1 cellular context compared by ENCODE assay signal in the genomic region with DNA sequence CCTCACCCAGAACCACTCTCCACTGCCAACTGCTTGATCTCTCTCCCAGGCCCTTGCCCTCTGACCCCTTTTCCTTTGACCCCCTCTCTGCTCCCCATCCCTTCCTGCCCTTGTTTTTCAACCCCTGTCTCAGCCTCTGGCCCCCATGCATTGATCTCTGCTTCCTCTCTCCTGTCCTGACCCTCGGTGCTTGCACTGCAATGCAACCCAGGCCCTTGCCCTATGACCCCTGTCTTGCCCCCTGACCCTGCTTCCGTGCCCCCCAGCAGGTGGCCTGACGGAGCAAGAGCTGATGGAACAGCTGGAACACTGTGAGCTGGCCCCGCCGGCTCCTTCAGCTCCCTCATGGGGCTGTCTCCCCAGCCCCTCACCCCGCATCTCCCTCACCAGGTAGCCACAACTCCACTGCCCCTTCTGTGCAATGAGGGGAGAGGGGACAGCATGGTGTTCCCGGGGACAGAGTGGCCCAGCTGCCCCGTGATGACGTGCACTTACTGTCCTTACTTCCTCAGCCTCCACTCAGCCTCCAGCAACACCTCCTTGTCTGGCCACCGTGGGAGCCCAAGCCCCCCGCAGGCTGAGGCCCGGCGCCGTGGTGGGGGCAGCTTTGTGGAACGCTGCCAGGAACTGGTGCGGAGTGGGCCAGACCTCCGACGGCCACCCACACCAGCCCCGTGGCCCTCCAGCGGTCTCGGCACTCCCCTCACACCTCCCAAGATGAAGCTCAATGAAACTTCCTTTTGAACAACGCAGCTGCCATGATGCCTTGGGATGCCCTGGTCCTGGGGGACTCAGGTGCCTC.
A peak's percentile ranks its signal among the peaks of the same experiment; 100 is the strongest.
TF ChIP-seq lines count a peak whose summit lies in the region.

No MANE protein-coding gene starts in this region.

TF ChIP-seq in HepG2, 621 proteins besides CTCF, POLR2A, EP300 and RAD21:
- no peak for TF ChIP-seq SOX5 (CRISPR knock-in tag; IDR thresholded peaks at IDR 0.05; ENCODE audit: borderline replicate concordance)
- TF ChIP-seq, protein P1, sequence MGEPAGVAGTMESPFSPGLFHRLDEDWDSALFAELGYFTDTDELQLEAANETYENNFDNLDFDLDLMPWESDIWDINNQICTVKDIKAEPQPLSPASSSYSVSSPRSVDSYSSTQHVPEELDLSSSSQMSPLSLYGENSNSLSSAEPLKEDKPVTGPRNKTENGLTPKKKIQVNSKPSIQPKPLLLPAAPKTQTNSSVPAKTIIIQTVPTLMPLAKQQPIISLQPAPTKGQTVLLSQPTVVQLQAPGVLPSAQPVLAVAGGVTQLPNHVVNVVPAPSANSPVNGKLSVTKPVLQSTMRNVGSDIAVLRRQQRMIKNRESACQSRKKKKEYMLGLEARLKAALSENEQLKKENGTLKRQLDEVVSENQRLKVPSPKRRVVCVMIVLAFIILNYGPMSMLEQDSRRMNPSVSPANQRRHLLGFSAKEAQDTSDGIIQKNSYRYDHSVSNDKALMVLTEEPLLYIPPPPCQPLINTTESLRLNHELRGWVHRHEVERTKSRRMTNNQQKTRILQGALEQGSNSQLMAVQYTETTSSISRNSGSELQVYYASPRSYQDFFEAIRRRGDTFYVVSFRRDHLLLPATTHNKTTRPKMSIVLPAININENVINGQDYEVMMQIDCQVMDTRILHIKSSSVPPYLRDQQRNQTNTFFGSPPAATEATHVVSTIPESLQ (CRISPR knock-in tag; conservative IDR thresholded peaks at IDR 0.05) = no peak
- TF ChIP-seq KMT2B (CRISPR knock-in tag; IDR thresholded peaks at IDR 0.05) = no peak
- TF ChIP-seq, protein P2, sequence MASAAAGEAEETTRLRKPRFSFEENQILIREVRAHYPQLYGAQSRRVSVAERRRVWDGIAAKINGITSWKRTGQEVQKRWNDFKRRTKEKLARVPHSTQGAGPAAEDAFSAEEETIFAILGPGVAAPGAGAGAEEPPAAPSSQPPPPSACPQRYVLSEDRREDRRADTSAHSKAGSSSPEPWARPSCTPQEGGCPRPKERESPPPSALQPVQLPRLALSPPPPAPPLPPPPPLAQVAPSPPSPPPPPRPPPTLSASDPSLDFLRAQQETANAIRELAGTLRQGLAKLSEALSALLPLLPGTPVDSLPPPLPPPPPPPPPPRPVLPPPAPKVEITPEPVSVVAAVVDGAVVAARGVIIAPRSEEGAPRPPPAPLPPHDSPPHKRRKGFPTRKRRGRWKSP (CRISPR knock-in tag; IDR thresholded peaks at IDR 0.05) = no peak
- no peak for TF ChIP-seq ZNF781 (CRISPR knock-in tag; IDR thresholded peaks at IDR 0.05; ENCODE audit: borderline replicate concordance, not compliant biosample characterization)
- no peak for TF ChIP-seq ZNF547 (CRISPR knock-in tag; IDR thresholded peaks at IDR 0.05)
- no peak for TF ChIP-seq ZFP62 (CRISPR knock-in tag; IDR thresholded peaks at IDR 0.05)
- no peak for TF ChIP-seq ZNF891 (CRISPR knock-in tag; IDR thresholded peaks at IDR 0.05)
- TF ChIP-seq, protein P3, sequence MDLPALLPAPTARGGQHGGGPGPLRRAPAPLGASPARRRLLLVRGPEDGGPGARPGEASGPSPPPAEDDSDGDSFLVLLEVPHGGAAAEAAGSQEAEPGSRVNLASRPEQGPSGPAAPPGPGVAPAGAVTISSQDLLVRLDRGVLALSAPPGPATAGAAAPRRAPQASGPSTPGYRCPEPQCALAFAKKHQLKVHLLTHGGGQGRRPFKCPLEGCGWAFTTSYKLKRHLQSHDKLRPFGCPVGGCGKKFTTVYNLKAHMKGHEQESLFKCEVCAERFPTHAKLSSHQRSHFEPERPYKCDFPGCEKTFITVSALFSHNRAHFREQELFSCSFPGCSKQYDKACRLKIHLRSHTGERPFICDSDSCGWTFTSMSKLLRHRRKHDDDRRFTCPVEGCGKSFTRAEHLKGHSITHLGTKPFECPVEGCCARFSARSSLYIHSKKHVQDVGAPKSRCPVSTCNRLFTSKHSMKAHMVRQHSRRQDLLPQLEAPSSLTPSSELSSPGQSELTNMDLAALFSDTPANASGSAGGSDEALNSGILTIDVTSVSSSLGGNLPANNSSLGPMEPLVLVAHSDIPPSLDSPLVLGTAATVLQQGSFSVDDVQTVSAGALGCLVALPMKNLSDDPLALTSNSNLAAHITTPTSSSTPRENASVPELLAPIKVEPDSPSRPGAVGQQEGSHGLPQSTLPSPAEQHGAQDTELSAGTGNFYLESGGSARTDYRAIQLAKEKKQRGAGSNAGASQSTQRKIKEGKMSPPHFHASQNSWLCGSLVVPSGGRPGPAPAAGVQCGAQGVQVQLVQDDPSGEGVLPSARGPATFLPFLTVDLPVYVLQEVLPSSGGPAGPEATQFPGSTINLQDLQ (CRISPR knock-in tag; IDR thresholded peaks at IDR 0.05) = no peak
- TF ChIP-seq, protein P4, sequence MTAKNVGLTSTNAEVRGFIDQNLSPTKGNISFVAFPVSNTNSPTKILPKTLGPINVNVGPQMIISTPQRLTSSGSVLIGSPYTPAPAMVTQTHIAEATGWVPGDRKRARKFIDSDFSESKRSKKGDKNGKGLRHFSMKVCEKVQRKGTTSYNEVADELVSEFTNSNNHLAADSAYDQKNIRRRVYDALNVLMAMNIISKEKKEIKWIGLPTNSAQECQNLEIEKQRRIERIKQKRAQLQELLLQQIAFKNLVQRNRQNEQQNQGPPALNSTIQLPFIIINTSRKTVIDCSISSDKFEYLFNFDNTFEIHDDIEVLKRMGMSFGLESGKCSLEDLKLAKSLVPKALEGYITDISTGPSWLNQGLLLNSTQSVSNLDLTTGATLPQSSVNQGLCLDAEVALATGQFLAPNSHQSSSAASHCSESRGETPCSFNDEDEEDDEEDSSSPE (CRISPR knock-in tag; IDR thresholded peaks at IDR 0.05) = no peak
- no peak for TF ChIP-seq HMG20A (CRISPR knock-in tag; IDR thresholded peaks at IDR 0.05; ENCODE audit: borderline replicate concordance)
- TF ChIP-seq ZNF121 (CRISPR knock-in tag; IDR thresholded peaks at IDR 0.05) = no peak
- TF ChIP-seq ZNF564 (CRISPR knock-in tag; IDR thresholded peaks at IDR 0.05) = no peak
- TF ChIP-seq, protein P5, sequence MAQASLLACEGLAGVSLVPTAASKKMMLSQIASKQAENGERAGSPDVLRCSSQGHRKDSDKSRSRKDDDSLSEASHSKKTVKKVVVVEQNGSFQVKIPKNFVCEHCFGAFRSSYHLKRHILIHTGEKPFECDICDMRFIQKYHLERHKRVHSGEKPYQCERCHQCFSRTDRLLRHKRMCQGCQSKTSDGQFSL (CRISPR knock-in tag; IDR thresholded peaks at IDR 0.05) = no peak
- peak; percentile 41 for TF ChIP-seq AGO2 (optimal IDR thresholded peaks at IDR 0.05; ENCODE audit: low read depth, low read length)
- TF ChIP-seq NR2F2 (IDR thresholded peaks at IDR 0.05; ENCODE audit: borderline replicate concordance, low read depth) = peak; percentile 23; the same call in 1 of the 2 replicates
- no peak for TF ChIP-seq MAFK (conservative IDR thresholded peaks at IDR 0.05 in 1 of 2, IDR thresholded peaks at IDR 0.05 in 1 of 2; ENCODE audit: low read length in 2 of 2)
